Comparison of ENCODE assay signal across 19 cellular contexts in genomic region chr19:4452230-4452990, GRCh38. TPM values are rescaled to one million over a fixed set of nuclear protein-coding genes. Genes with fewer than 3 reads are reported as not detected.
DNase-seq lines count a peak whose midpoint lies in the region; ATAC-seq, FAIRE-seq and TF ChIP-seq lines count a peak whose summit lies in the region.
"Had no signal": no experiment of that assay in that cellular context is flagged by ENCODE, and none has a peak within 500 bp of the region (broad histone marks: within the 10 kb centered on the region; RNA-seq: fewer than 3 reads in every experiment).

No MANE protein-coding gene starts in this region.

- no peak overlapping the region for H3K14ac ChIP-seq in neuronal stem cell (ENCODE audit: low read length)

- no peak overlapping the region for H3K4me3 Mint-ChIP-seq in CD4-positive, alpha-beta T cell
- H3K4me3 Mint-ChIP-seq: CD8-positive, alpha-beta memory T cell had no signal

- SMC1A ChIA-PET in GM12878 (lab: Charles Lee; ENCODE audit: uncharacterized antibody, unreplicated experiment) = no interaction called here

- in situ Hi-C loops in GM12878 (cut with MboI) = no loop called here

- H3K27ac ChIP-seq in GM12878 (ENCODE audit: control insufficient read depth, insufficient read depth) (no peak overlapping the region), neuronal stem cell (replicated peaks; ENCODE audit: low read length) (no peak overlapping the region), hepatocyte (no peak overlapping the region)
- no peak overlapping the region for H3K27ac ChIP-seq in CD4-positive, alpha-beta T cell (ENCODE audit: low read depth, low read length)
- H3K27ac ChIP-seq: A549, HL-60 had no signal

- no peak overlapping the region for H3K4me3 ChIP-seq in GM12878
- H3K4me3 ChIP-seq in neuronal stem cell (ENCODE audit: low read length in 2 of 2) = no peak overlapping the region
- no peak overlapping the region for H3K4me3 ChIP-seq in hepatocyte
- H3K4me3 ChIP-seq: A549 had no signal

- H3K9ac ChIP-seq in GM12878 (ENCODE audit: control insufficient read depth, insufficient read depth, low read length) (no peak overlapping the region), neuronal stem cell (ENCODE audit: low read depth, low read length, poor library complexity) (peak overlapping the region; percentile 63)

- H4K91ac ChIP-seq in neuronal stem cell (ENCODE audit: low read depth, low read length, poor library complexity) = no peak overlapping the region

- H3K4me2 ChIP-seq in GM12878 (ENCODE audit: control insufficient read depth, insufficient read depth) (no peak overlapping the region), neuronal stem cell (ENCODE audit: insufficient read depth, low read length, poor library complexity, severe bottlenecking) (no peak overlapping the region), hepatocyte (no peak overlapping the region)
- H3K4me2 ChIP-seq: A549 had no signal

- H3K27me3 Mint-ChIP-seq in CD4-positive, alpha-beta T cell = no peaks in the 10 kb centered on the region

- H3K9me2 ChIP-seq in hepatocyte (replicated peaks; ENCODE audit: insufficient read depth) = no peaks in the 10 kb centered on the region

- POLR2A ChIA-PET in GM12878 (lab: Charles Lee) = no interaction called here
- POLR2A ChIA-PET in CD4-positive, alpha-beta T cell (lab: Charles Lee) = interaction anchor here (0.6 kb wide), 1 partner anchor 175 kb away, joined by 4 read pairs; no protein-coding TSS in a partner anchor

- CTCF ChIA-PET in GM12878 (lab: Yijun Ruan, JAX) = interaction anchor here (0.6 kb wide), 1 partner anchor 108 kb away, joined by 3 read pairs; no protein-coding TSS in a partner anchor
- CTCF ChIA-PET in CD4-positive, alpha-beta T cell (lab: Charles Lee) = no interaction called here

- TF ChIP-seq RAD21 in GM12878 (IDR thresholded peaks at IDR 0.05; ENCODE audit: insufficient read depth, low read depth, low read length) = no peak

- H3K9me3 Mint-ChIP-seq in CD4-positive, alpha-beta T cell = no peaks in the 10 kb centered on the region
- H3K9me3 Mint-ChIP-seq: CD8-positive, alpha-beta memory T cell had no signal

- FAIRE-seq in GM12892 (lab: Jason Lieb, UNC) = no peak
- no peak for FAIRE-seq in GM12878 (lab: Jason Lieb, UNC)
- FAIRE-seq: A549 had no signal

- H2AFZ ChIP-seq in GM12878 (ENCODE audit: control insufficient read depth, low read depth, low read length) (no peak overlapping the region), neuronal stem cell (ENCODE audit: low read length) (no peak overlapping the region), hepatocyte (no peak overlapping the region)

- H3K79me1 ChIP-seq in neuronal stem cell (ENCODE audit: low read depth, low read length) = peaks cover 2% of the 10 kb centered on the region

- H3K4me1 ChIP-seq in GM12878 (ENCODE audit: control insufficient read depth, insufficient read depth, low read length) (no peaks in the 10 kb centered on the region), neuronal stem cell (ENCODE audit: control insufficient read depth in 2 of 2, insufficient read depth in 1 of 2, low read depth in 1 of 2, low read length in 2 of 2) (peaks cover 9 to 13% of the 10 kb centered on the region in 2 donors), hepatocyte (ENCODE audit: insufficient read depth) (peaks cover 12% of the 10 kb centered on the region)

- no peak overlapping the region for H4K8ac ChIP-seq in neuronal stem cell (ENCODE audit: low read depth, low read length)

- peaks cover 58% of the 10 kb centered on the region for H3K36me3 Mint-ChIP-seq in CD4-positive, alpha-beta T cell (ENCODE audit: low read depth)

- H3K9me3 ChIP-seq in GM12878 (replicated peaks; ENCODE audit: control insufficient read depth, insufficient read depth, low read length) (no peaks in the 10 kb centered on the region), neuronal stem cell (replicated peaks in 1 of 2; ENCODE audit: control insufficient read depth in 2 of 2, insufficient read depth in 1 of 2, low read depth in 1 of 2, low read length in 2 of 2) (no peaks in the 10 kb centered on the region), hepatocyte (ENCODE audit: low read depth) (no peaks in the 10 kb centered on the region)
- H3K9me3 ChIP-seq in CD4-positive, alpha-beta T cell (ENCODE audit: control insufficient read depth, low read length) = no peaks in the 10 kb centered on the region
- H3K9me3 ChIP-seq: A549 had no signal

- no peak overlapping the region for H3K23ac ChIP-seq in neuronal stem cell (ENCODE audit: low read depth, low read length, poor library complexity)

- H4K20me1 ChIP-seq in GM12878 (ENCODE audit: control insufficient read depth, insufficient read depth) (no peaks in the 10 kb centered on the region), hepatocyte (ENCODE audit: insufficient read depth, poor library complexity, severe bottlenecking) (peaks cover 5% of the 10 kb centered on the region)

- H3K27me3 ChIP-seq in GM12878 (replicated peaks in 1 of 2; ENCODE audit: control insufficient read depth in 2 of 2, insufficient read depth in 2 of 2, low read length in 1 of 2) (no peaks in the 10 kb centered on the region), neuronal stem cell (ENCODE audit: control insufficient read depth in 3 of 3, insufficient read depth in 3 of 3, low read depth in 1 of 3, low read length in 3 of 3) (no peaks in the 10 kb centered on the region), hepatocyte (no peaks in the 10 kb centered on the region)
- H3K27me3 ChIP-seq in CD4-positive, alpha-beta T cell (ENCODE audit: control insufficient read depth, insufficient read depth, low read length) = no peaks in the 10 kb centered on the region

- RAD21 ChIA-PET in GM12878 (lab: Charles Lee; ENCODE audit: unreplicated experiment) = no interaction called here

- peak overlapping the region; percentile 46 for H2BK5ac ChIP-seq in neuronal stem cell (ENCODE audit: low read length)

- intact Hi-C loops in Right ventricle myocardium inferior (cut with DNase I) = no loop called here
- intact Hi-C loops in Right ventricle myocardium superior (cut with DNase I) = no loop called here
- intact Hi-C loops in GM12878 (cut with micrococcal nuclease; ENCODE audit: unreplicated experiment) = no loop called here
- intact Hi-C loops in CD4-positive, alpha-beta T cell (cut with DNase I, micrococcal nuclease) = no loop called here

- no peak overlapping the region for H2AK5ac ChIP-seq in neuronal stem cell (ENCODE audit: low read depth, low read length)

- 88% methylated on average over 24 of the region's 24 CpGs for WGBS in GM12878 (ENCODE audit: insufficient coverage, insufficient replicate concordance, low lambda C conversion rate, missing lambda C conversion rate)
- WGBS in neuronal stem cell (ENCODE audit: extremely low coverage in 2 of 2, insufficient read length in 2 of 2, insufficient replicate concordance in 1 of 2), 2 donors = no CpG with 5 or more reads among the region's 24 CpGs
- WGBS in hepatocyte (ENCODE audit: low lambda C conversion rate, missing lambda C conversion rate) = 94% methylated on average over 23 of the region's 24 CpGs

- H3K79me2 ChIP-seq in GM12878 (ENCODE audit: control insufficient read depth, insufficient read depth, low read length) (peaks cover 5% of the 10 kb centered on the region), hepatocyte (peaks cover 31% of the 10 kb centered on the region)

- peaks cover 3 to 15% of the 10 kb centered on the region in 2 experiments for H3K36me3 ChIP-seq in GM12878 (ENCODE audit: control insufficient read depth in 2 of 2, insufficient read depth in 2 of 2, low read length in 1 of 2)
- H3K36me3 ChIP-seq in neuronal stem cell (replicated peaks in 1 of 2; ENCODE audit: control insufficient read depth in 2 of 2, insufficient read depth in 2 of 2, low read length in 2 of 2) = peaks cover 25 to 61% of the 10 kb centered on the region in 2 donors
- H3K36me3 ChIP-seq in hepatocyte (replicated peaks; ENCODE audit: insufficient read depth, low read depth) = no peaks in the 10 kb centered on the region

- no peak overlapping the region for H2BK120ac ChIP-seq in neuronal stem cell (ENCODE audit: low read depth, low read length)

- peak; percentile 28 for DNase-seq in Right ventricle myocardium inferior (ENCODE audit: missing footprints)
- no peak for DNase-seq in Right ventricle myocardium superior
- DNase-seq in GM12892 (ENCODE audit: insufficient read length) = peak; percentile 15
- DNase-seq in GM12878 (ENCODE audit: low read depth, low spot score) = no peak
- no peak for DNase-seq in neuronal stem cell (ENCODE audit: low spot score)
- no peak for DNase-seq in hepatocyte (ENCODE audit: low spot score)
- DNase-seq in CD4-positive, alpha-beta T cell = no peak
- no peak for DNase-seq in DMS 273 treated with DMSO at 0.1 percent for 48 hours (lab: John Stamatoyannopoulos, UW)
- DNase-seq: CD8-positive, alpha-beta memory T cell; HCEC 1CT; KBM-7; NCI-H1092; NCI-H1694; NCI-H2107; NCI-H748 treated with DMSO at 0.1 percent for 48 hours; SHP77 treated with DMSO at 0.1 percent for 48 hours had no signal

- H3K18ac ChIP-seq in neuronal stem cell (ENCODE audit: low read length) = peak overlapping the region; percentile 44

- peaks cover 10% of the 10 kb centered on the region for H3K4me1 Mint-ChIP-seq in CD4-positive, alpha-beta T cell (ENCODE audit: low read depth)

- no peak for ATAC-seq in Right ventricle myocardium inferior
- no peak for ATAC-seq in Right ventricle myocardium superior (ENCODE audit: poor library complexity)
- ATAC-seq in GM12878 = no peak
- no peak for ATAC-seq in CD4-positive, alpha-beta T cell (ENCODE audit: poor library complexity)
- ATAC-seq: A549, Panc1 had no signal

- H3K27ac Mint-ChIP-seq in CD4-positive, alpha-beta T cell = no peak overlapping the region

- no TSS peak for BruUV-seq in GM12878 (replicated peaks; lab: Mats Ljungman, UMichigan)

- TF ChIP-seq CTCF in GM12878 (IDR thresholded peaks at IDR 0.05 in 2 of 3, conservative IDR thresholded peaks at IDR 0.05 in 1 of 3; ENCODE audit: control insufficient read depth in 2 of 3, extremely low read depth in 1 of 3, insufficient read depth in 1 of 3, low read depth in 3 of 3, low read length in 3 of 3) (no peak), hepatocyte (IDR thresholded peaks at IDR 0.05; ENCODE audit: poor library complexity) (no peak)
- TF ChIP-seq CTCF in CD4-positive, alpha-beta T cell (IDR thresholded peaks at IDR 0.05) = no peak

- H2BK12ac ChIP-seq in neuronal stem cell (ENCODE audit: low read length) = no peak overlapping the region

- TF ChIP-seq POLR2A in GM12892 (IDR thresholded peaks at IDR 0.05; ENCODE audit: low read depth, low read length) = no peak
- TF ChIP-seq POLR2A in GM12878 (IDR thresholded peaks at IDR 0.05; ENCODE audit: low read depth, low read length) = peak; percentile 49; the same call in 1 of the 2 replicates

- TF ChIP-seq EP300 in GM12878 (IDR thresholded peaks at IDR 0.05; ENCODE audit: borderline replicate concordance in 1 of 2, control insufficient read depth in 1 of 2, low read depth in 2 of 2, low read length in 2 of 2) = no peak

- H2BK15ac ChIP-seq in neuronal stem cell (ENCODE audit: low read length) = no peak overlapping the region

- no peak overlapping the region for H3K4ac ChIP-seq in neuronal stem cell (ENCODE audit: low read length)

RNA-seq across cellular contexts. Expression of gene UBXN6, which starts 5.2 kb away (rescaled TPM):
- total RNA-seq in Right ventricle myocardium inferior (119 TPM), Right ventricle myocardium superior (120 TPM), GM12878 (2014; rRNA removed) (20.5 and 34.8 TPM in 2 replicates), GM12878 (2014; rRNA removed; fragmentation: Illumina TruSeq; extraction: Trizol) (13.1 and 17.3 TPM in 2 replicates), GM12878 (2021) (49.1 and 50.8 TPM in 2 replicates), hepatocyte (80.2 and 88.6 TPM in 2 replicates)
- polyA plus RNA-seq in GM12892 (2012; ENCODE audit: missing spikeins) = 16.7 TPM
- 19.1 TPM in 2 replicates for total RNA-seq in GM12878 (2013; cell fraction: nucleolus; rRNA removed)
- polyA plus RNA-seq in GM12878 (2011; ENCODE audit: low read depth) = 19.4 TPM
- polyA plus RNA-seq in GM12878 (2011; rRNA removed) (15.2 and 29.5 TPM in 2 replicates), GM12878 (2014; fragmentation: Illumina TruSeq; extraction: Trizol) (2.1 and 7.0 TPM in 2 replicates), GM12878 (2014; fragmentation: Nextera tagmentation; extraction: Ambion mirVana) (1 to 10 TPM in 1 of 2 experiments, under 1 TPM in 1; 0.47 to 2.1 TPM), GM12878 (2014; rRNA removed) (38.7 and 49.7 TPM in 2 replicates), GM12878 (2016; fragmentation: Nextera tagmentation; extraction: Ambion mirVana) (1 to 10 TPM; 6.6 to 8.6 TPM), hepatocyte (36.8 and 44.7 TPM in 2 replicates)
- polyA plus RNA-seq in GM12878 (2011; cell fraction: cytosol; rRNA removed) = 45.4 and 63.7 TPM in 2 replicates
- 53.6 and 53.9 TPM in 2 replicates for polyA plus RNA-seq in GM12878 (2011; cell fraction: nucleus; rRNA removed)
- 47.6 and 50.6 TPM in 2 replicates for polyA plus RNA-seq in GM12878 (2012)
- polyA minus RNA-seq in GM12878 (2011; rRNA and poly(A)+ RNA removed) = 17.4 and 37.1 TPM in 2 replicates
- polyA minus RNA-seq in GM12878 (2011; cell fraction: cytosol; rRNA and poly(A)+ RNA removed) = 17.5 and 19.0 TPM in 2 replicates
- 7.5 and 9.8 TPM in 2 replicates for polyA minus RNA-seq in GM12878 (2011; cell fraction: nucleus; rRNA and poly(A)+ RNA removed)
- polyA plus RNA-seq in neuronal stem cell (2013, experiment 1 of 2) = 28.2 TPM
- 29.6 TPM for polyA plus RNA-seq in neuronal stem cell (2013, experiment 2 of 2)
- total RNA-seq in CD4-positive, alpha-beta T cell = 10 to 100 TPM; 54.5 to 58.4 TPM

RNA-seq across cellular contexts. Expression of gene HDGFL2, which starts 19.7 kb away (rescaled TPM):
- total RNA-seq in Right ventricle myocardium inferior (28.2 TPM), Right ventricle myocardium superior (27.8 TPM), GM12878 (2014; rRNA removed) (33.7 and 36.5 TPM in 2 replicates), GM12878 (2014; rRNA removed; fragmentation: Illumina TruSeq; extraction: Trizol) (19.0 and 20.5 TPM in 2 replicates), GM12878 (2021) (56.8 and 56.9 TPM in 2 replicates), hepatocyte (34.8 and 50.3 TPM in 2 replicates)
- 15.9 TPM for polyA plus RNA-seq in GM12892 (2012; ENCODE audit: missing spikeins)
- total RNA-seq in GM12878 (2013; cell fraction: nucleolus; rRNA removed) = 21.3 and 24.7 TPM in 2 replicates
- 8.1 TPM for polyA plus RNA-seq in GM12878 (2011; ENCODE audit: low read depth)
- polyA plus RNA-seq in GM12878 (2011; rRNA removed) (9.8 and 19.5 TPM in 2 replicates), GM12878 (2014; fragmentation: Illumina TruSeq; extraction: Trizol) (8.2 and 16.9 TPM in 2 replicates), GM12878 (2014; fragmentation: Nextera tagmentation; extraction: Ambion mirVana) (under 1 TPM; 0.16 to 0.60 TPM), GM12878 (2014; rRNA removed) (40.2 and 52.5 TPM in 2 replicates), GM12878 (2016; fragmentation: Nextera tagmentation; extraction: Ambion mirVana) (10 to 100 TPM; 30.0 to 39.3 TPM), hepatocyte (73.0 and 73.2 TPM in 2 replicates)
- 18.4 and 22.7 TPM in 2 replicates for polyA plus RNA-seq in GM12878 (2011; cell fraction: cytosol; rRNA removed)
- 32.9 and 51.3 TPM in 2 replicates for polyA plus RNA-seq in GM12878 (2011; cell fraction: nucleus; rRNA removed)
- polyA plus RNA-seq in GM12878 (2012) = 28.7 and 30.2 TPM in 2 replicates
- polyA minus RNA-seq in GM12878 (2011; rRNA and poly(A)+ RNA removed) = 7.6 and 11.9 TPM in 2 replicates
- 10.6 and 12.3 TPM in 2 replicates for polyA minus RNA-seq in GM12878 (2011; cell fraction: cytosol; rRNA and poly(A)+ RNA removed)
- polyA minus RNA-seq in GM12878 (2011; cell fraction: nucleus; rRNA and poly(A)+ RNA removed) = 4.7 and 9.2 TPM in 2 replicates
- 73.8 TPM for polyA plus RNA-seq in neuronal stem cell (2013, experiment 1 of 2)
- polyA plus RNA-seq in neuronal stem cell (2013, experiment 2 of 2) = 75.2 TPM
- total RNA-seq in CD4-positive, alpha-beta T cell = 10 to 100 TPM; 17.2 to 18.0 TPM

RNA-seq across cellular contexts. Expression of gene CHAF1A, which starts 50.0 kb away (rescaled TPM):
- total RNA-seq in Right ventricle myocardium inferior (5.9 TPM), Right ventricle myocardium superior (5.4 TPM), GM12878 (2014; rRNA removed) (33.0 and 37.7 TPM in 2 replicates), GM12878 (2014; rRNA removed; fragmentation: Illumina TruSeq; extraction: Trizol) (27.2 and 28.4 TPM in 2 replicates), GM12878 (2021) (59.8 and 69.1 TPM in 2 replicates), hepatocyte (5.5 and 6.2 TPM in 2 replicates)
- polyA plus RNA-seq in GM12892 (2012; ENCODE audit: missing spikeins) = 26.9 TPM
- total RNA-seq in GM12878 (2013; cell fraction: nucleolus; rRNA removed) = 40.3 and 57.6 TPM in 2 replicates
- polyA plus RNA-seq in GM12878 (2011; ENCODE audit: low read depth) = 8.7 TPM
- polyA plus RNA-seq in GM12878 (2011; rRNA removed) (20.1 and 26.2 TPM in 2 replicates), GM12878 (2014; fragmentation: Illumina TruSeq; extraction: Trizol) (30.6 and 41.4 TPM in 2 replicates), GM12878 (2014; fragmentation: Nextera tagmentation; extraction: Ambion mirVana) (1 to 10 TPM; 1.3 to 3.2 TPM), GM12878 (2014; rRNA removed) (62.6 and 69.2 TPM in 2 replicates), GM12878 (2016; fragmentation: Nextera tagmentation; extraction: Ambion mirVana) (10 to 100 TPM; 41.7 to 47.5 TPM), hepatocyte (6.5 and 11.1 TPM in 2 replicates)
- 26.2 and 48.9 TPM in 2 replicates for polyA plus RNA-seq in GM12878 (2011; cell fraction: cytosol; rRNA removed)
- polyA plus RNA-seq in GM12878 (2011; cell fraction: nucleus; rRNA removed) = 72.7 and 135 TPM in 2 replicates
- 22.8 and 27.9 TPM in 2 replicates for polyA plus RNA-seq in GM12878 (2012)
- polyA minus RNA-seq in GM12878 (2011; rRNA and poly(A)+ RNA removed) = 20.3 and 41.7 TPM in 2 replicates
- 19.2 and 24.8 TPM in 2 replicates for polyA minus RNA-seq in GM12878 (2011; cell fraction: cytosol; rRNA and poly(A)+ RNA removed)
- polyA minus RNA-seq in GM12878 (2011; cell fraction: nucleus; rRNA and poly(A)+ RNA removed) = 23.7 and 47.4 TPM in 2 replicates
- polyA plus RNA-seq in neuronal stem cell (2013, experiment 1 of 2) = 59.2 TPM
- 56.4 TPM for polyA plus RNA-seq in neuronal stem cell (2013, experiment 2 of 2)
- total RNA-seq in CD4-positive, alpha-beta T cell = 10 to 100 TPM; 27.5 to 27.8 TPM

RNA-seq across cellular contexts. Expression of gene SH3GL1, which starts 52.1 kb away (rescaled TPM):
- 22.0 TPM for total RNA-seq in Right ventricle myocardium inferior
- total RNA-seq in Right ventricle myocardium superior = 18.6 TPM
- polyA plus RNA-seq in GM12892 (2012; ENCODE audit: missing spikeins) = 20.0 TPM
- 38.8 and 43.5 TPM in 2 replicates for total RNA-seq in GM12878 (2013; cell fraction: nucleolus; rRNA removed)
- 24.0 and 28.9 TPM in 2 replicates for total RNA-seq in GM12878 (2014; rRNA removed)
- total RNA-seq in GM12878 (2014; rRNA removed; fragmentation: Illumina TruSeq; extraction: Trizol) = 9.2 and 11.8 TPM in 2 replicates
- 41.5 and 47.4 TPM in 2 replicates for total RNA-seq in GM12878 (2021)
- 9.3 TPM for polyA plus RNA-seq in GM12878 (2011; ENCODE audit: low read depth)
- 20.3 and 28.0 TPM in 2 replicates for polyA plus RNA-seq in GM12878 (2011; rRNA removed)
- polyA plus RNA-seq in GM12878 (2011; cell fraction: cytosol; rRNA removed) = 42.5 and 50.8 TPM in 2 replicates
- 84.7 and 86.6 TPM in 2 replicates for polyA plus RNA-seq in GM12878 (2011; cell fraction: nucleus; rRNA removed)
- polyA plus RNA-seq in GM12878 (2012) = 27.3 and 36.9 TPM in 2 replicates
- 1.6 and 9.2 TPM in 2 replicates for polyA plus RNA-seq in GM12878 (2014; fragmentation: Illumina TruSeq; extraction: Trizol)
- 1 to 10 TPM in 1 of 2 experiments, under 1 TPM in 1; 0.93 to 3.0 TPM for polyA plus RNA-seq in GM12878 (2014; fragmentation: Nextera tagmentation; extraction: Ambion mirVana)
- polyA plus RNA-seq in GM12878 (2014; rRNA removed) = 36.5 and 44.0 TPM in 2 replicates
- 10 to 100 TPM; 30.0 to 32.5 TPM for polyA plus RNA-seq in GM12878 (2016; fragmentation: Nextera tagmentation; extraction: Ambion mirVana)
- 16.5 and 39.6 TPM in 2 replicates for polyA minus RNA-seq in GM12878 (2011; rRNA and poly(A)+ RNA removed)
- 19.4 and 21.3 TPM in 2 replicates for polyA minus RNA-seq in GM12878 (2011; cell fraction: cytosol; rRNA and poly(A)+ RNA removed)
- polyA minus RNA-seq in GM12878 (2011; cell fraction: nucleus; rRNA and poly(A)+ RNA removed) = 16.6 and 34.7 TPM in 2 replicates
- 88.3 TPM for polyA plus RNA-seq in neuronal stem cell (2013, experiment 1 of 2)
- polyA plus RNA-seq in neuronal stem cell (2013, experiment 2 of 2) = 86.1 TPM
- total RNA-seq in hepatocyte = 71.8 and 81.7 TPM in 2 replicates
- polyA plus RNA-seq in hepatocyte = 111 and 114 TPM in 2 replicates
- 10 to 100 TPM; 39.3 to 40.9 TPM for total RNA-seq in CD4-positive, alpha-beta T cell

Comparison
In these comparisons a context has a peak if more than half of its experiments do, and no peak if none do; other contexts are left out.
1. DNase-seq: peak in Right ventricle myocardium inferior (single experiment) and GM12892 (single experiment); none in Right ventricle myocardium superior (single experiment), GM12878 (single experiment), neuronal stem cell (single experiment), hepatocyte (single experiment), CD4-positive, alpha-beta T cell (0 of 10) and DMS 273 treated with DMSO at 0.1 percent for 48 hours (single experiment).